Comparison of ENCODE assay signal across 1 cellular context in genomic region chr1:23367791-23368561, GRCh38.
TF ChIP-seq lines count a peak whose summit lies in the region.

No MANE protein-coding gene starts in this region.

TF ChIP-seq in K562, 482 proteins besides CTCF, POLR2A, EP300 and RAD21 (continued from another document):
- TF ChIP-seq PBX2 (CRISPR knock-in tag; IDR thresholded peaks at IDR 0.05; ENCODE audit: low read depth) (peak; percentile 66), PBX2 (tag; conservative IDR thresholded peaks at IDR 0.05; ENCODE audit: low read depth) (peak; percentile 99), ZNF324 (CRISPR knock-in tag; IDR thresholded peaks at IDR 0.05) (no peak), ILK (tag; IDR thresholded peaks at IDR 0.05; ENCODE audit: borderline replicate concordance, low read depth) (no peak), HMG20B (CRISPR knock-in tag; IDR thresholded peaks at IDR 0.05) (no peak), ZNF347 (CRISPR knock-in tag; IDR thresholded peaks at IDR 0.05; ENCODE audit: low read depth) (no peak), CXXC5 (CRISPR knock-in tag; IDR thresholded peaks at IDR 0.05) (peak; percentile 80), ZNF444 (CRISPR knock-in tag; IDR thresholded peaks at IDR 0.05) (no peak), ATF7 (IDR thresholded peaks at IDR 0.05) (peak; percentile 54), BHLHE40 (IDR thresholded peaks at IDR 0.05; ENCODE audit: low read length) (no peak), DLX4 (CRISPR knock-in tag; IDR thresholded peaks at IDR 0.05) (no peak), NKRF (IDR thresholded peaks at IDR 0.05; ENCODE audit: borderline replicate concordance) (peak; percentile 66; the same call in 1 of the 2 replicates), E2F5 (CRISPR knock-in tag; IDR thresholded peaks at IDR 0.05) (no peak; the same call in 1 of the 2 replicates), SMARCA4 (IDR thresholded peaks at IDR 0.05) (peak; percentile 40; the same call in 1 of the 2 replicates), KLF6 (CRISPR knock-in tag; IDR thresholded peaks at IDR 0.05; ENCODE audit: borderline replicate concordance) (no peak), ZSCAN29 (IDR thresholded peaks at IDR 0.05) (no peak), IFI16 (CRISPR knock-in tag; IDR thresholded peaks at IDR 0.05) (no peak), GMEB1 (CRISPR knock-in tag; IDR thresholded peaks at IDR 0.05) (no peak), ZNF668 (CRISPR knock-in tag; IDR thresholded peaks at IDR 0.05) (no peak), GATAD2A (IDR thresholded peaks at IDR 0.05) (peak; percentile 80; the same call in 1 of the 2 replicates), YBX1 (IDR thresholded peaks at IDR 0.05) (no peak), KLF10 (CRISPR knock-in tag; IDR thresholded peaks at IDR 0.05) (no peak), RREB1 (CRISPR knock-in tag; IDR thresholded peaks at IDR 0.05) (peak; percentile 66; the same call in 1 of the 2 replicates), E2F3 (CRISPR knock-in tag; IDR thresholded peaks at IDR 0.05) (0 out of 2 replicates have a peak, but pooled peaks have one; percentile 18), NFATC3 (IDR thresholded peaks at IDR 0.05) (no peak), MED1 (CRISPR knock-in tag; IDR thresholded peaks at IDR 0.05; ENCODE audit: borderline replicate concordance) (no peak), JUNB (CRISPR knock-in tag; conservative IDR thresholded peaks at IDR 0.05) (no peak), NCOR1 (IDR thresholded peaks at IDR 0.05) (no peak), SMAD4 (CRISPR knock-in tag; conservative IDR thresholded peaks at IDR 0.05) (peak; percentile 41), GABPB2 (CRISPR knock-in tag; conservative IDR thresholded peaks at IDR 0.05) (no peak), FOXA3 (CRISPR knock-in tag; conservative IDR thresholded peaks at IDR 0.05 in 1 of 2, IDR thresholded peaks at IDR 0.05 in 1 of 2) (no peak), NFYB (IDR thresholded peaks at IDR 0.05; ENCODE audit: extremely low read depth, insufficient read length) (peak; percentile 94), KLF1 (tag; IDR thresholded peaks at IDR 0.05) (peak; percentile 28; the same call in 1 of the 2 replicates), ATF1 (CRISPR knock-in tag; IDR thresholded peaks at IDR 0.05) (no peak), ATF1 (tag; IDR thresholded peaks at IDR 0.05) (no peak), ETV1 (tag; conservative IDR thresholded peaks at IDR 0.05; ENCODE audit: low read depth) (0 out of 2 replicates have a peak, but pooled peaks have one; percentile 20), MAFG (tag; conservative IDR thresholded peaks at IDR 0.05) (no peak), MTA3 (IDR thresholded peaks at IDR 0.05; ENCODE audit: borderline replicate concordance) (peak; percentile 69; the same call in 1 of the 2 replicates), ERF (CRISPR knock-in tag; IDR thresholded peaks at IDR 0.05) (peak; percentile 48; the same call in 1 of the 2 replicates)
